ENCODE assay signal across 8 cellular contexts in genomic region chr1:2913091-2913490, GRCh38.
"Had no signal": no experiment of that assay in that cellular context is flagged by ENCODE, and none has a peak within 500 bp of the region (broad histone marks: within the 10 kb centered on the region; RNA-seq: fewer than 3 reads in every experiment).

No MANE protein-coding gene starts in this region.

- H3K27ac ChIP-seq: GM23248, HL-60 had no signal

- FAIRE-seq: H54 had no signal

- H3K4me1 Mint-ChIP-seq: H9, IgD-negative memory B cell had no signal

- DNase-seq: GM23248, GOT3, H9, HCEC 1CT, KBM-7 had no signal

- H3K27ac Mint-ChIP-seq: H9, IgD-negative memory B cell had no signal

- H3K4me3 Mint-ChIP-seq: H9, IgD-negative memory B cell had no signal

- H3K9ac ChIP-seq: GM23248 had no signal

- H2AFZ ChIP-seq: GM23248 had no signal

- H3K36me3 Mint-ChIP-seq: IgD-negative memory B cell had no signal

- H3K4me3 ChIP-seq: GM23248 had no signal
